ENCODE assay signal across 26 cellular contexts in the genomic region with DNA sequence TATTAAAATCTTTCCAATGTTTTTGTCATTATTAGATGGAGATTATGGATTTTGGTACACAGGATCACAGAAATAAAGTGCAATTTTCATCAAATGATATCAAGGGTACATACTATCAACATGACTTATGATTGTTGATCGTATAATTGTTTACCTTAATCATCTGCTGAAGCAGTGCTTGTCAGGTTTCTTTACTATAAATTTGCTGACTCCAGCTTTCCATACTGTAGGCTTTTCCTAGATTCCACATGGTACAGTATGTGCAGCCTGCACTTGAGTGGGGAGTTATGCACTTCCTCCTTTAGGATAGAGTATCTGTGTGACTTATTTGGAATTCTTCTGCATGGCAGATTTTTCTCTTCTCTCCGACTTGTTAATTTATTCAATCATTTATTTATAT.
"Had no signal": no experiment of that assay in that cellular context is flagged by ENCODE, and none has a peak within 500 bp of the region (broad histone marks: within the 10 kb centered on the region; RNA-seq: fewer than 3 reads in every experiment).

No MANE protein-coding gene starts in this region.

- FAIRE-seq: urothelium cell line had no signal

- H3K27ac ChIP-seq: stomach, suprapubic skin, testis, thoracic aorta, thyroid gland, tibial artery, tibial nerve, transverse colon, upper lobe of left lung, upper lobe of right lung, uterus, vagina had no signal

- H3K9me3 ChIP-seq: stomach, suprapubic skin, testis, thoracic aorta, thyroid gland, tibial artery, tibial nerve, transverse colon, upper lobe of left lung, upper lobe of right lung, uterus, vagina had no signal

- H3K36me3 ChIP-seq: stomach, suprapubic skin, thoracic aorta, thyroid gland, tibial artery, tibial nerve, transverse colon, upper lobe of left lung, upper lobe of right lung, uterus, vagina had no signal

- H3K27me3 ChIP-seq: stomach, suprapubic skin, testis, thyroid gland, tibial artery, tibial nerve, transverse colon, upper lobe of left lung, upper lobe of right lung, uterus, vagina had no signal

- DNase-seq: stimulated activated CD4-positive, alpha-beta T cell treated with anti-CD3 and anti-CD28 coated beads, Interleukin-2, amount 100 ng/mL, for 48 hours; stimulated activated CD4-positive, alpha-beta T cell treated with anti-CD3 and anti-CD28 coated beads, Interleukin-4, amount 100 ng/mL, for 1 hour; stimulated activated CD4-positive, alpha-beta T cell treated with anti-CD3 and anti-CD28 coated beads, Interleukin-4, amount 100 ng/mL, for 24 hours; stimulated activated CD4-positive, alpha-beta T cell treated with anti-CD3 and anti-CD28 coated beads, Interleukin-4, amount 100 ng/mL, for 4 hours; stimulated activated CD8-positive, alpha-beta memory T cell treated with anti-CD3 and anti-CD28 coated beads, Interleukin-4, amount 100 ng/mL, for 48 hours; stimulated activated naive B cell treated with anti-CD40 and anti-IgM and Interleukin-4, amounts not matched to agents 10 μg/mL and 1 μg/mL and 100 μg/mL, for 72 hours; stimulated activated naive CD4-positive, alpha-beta T cell; stimulated activated naive CD4-positive, alpha-beta T cell treated with Interleukin-2 at 50 U/mL for 16 hours; stimulated activated naive CD8-positive, alpha-beta T cell treated with anti-CD3 and anti-CD28 coated beads, Interleukin-15, amount 100 ng/mL, for 72 hours; stimulated activated naive CD8-positive, alpha-beta T cell treated with anti-CD3 and anti-CD28 coated beads, Interleukin-15, Interleukin-2, amounts not matched to agents 100 U/mL and 50 U/mL, for 24 hours; stomach; substantia nigra; testis; thyroid gland; tibial artery; transverse colon; upper lobe of left lung; upper lobe of right lung; uterus had no signal

- H3K4me1 ChIP-seq: stomach, suprapubic skin, testis, thyroid gland, tibial artery, tibial nerve, transverse colon, upper lobe of left lung, upper lobe of right lung, uterus, vagina had no signal

- ATAC-seq: stimulated activated effector memory CD8-positive, alpha-beta T cell treated with anti-CD3 and anti-CD28 coated beads, Interleukin-12 subunit alpha, Interleukin-12 subunit beta, amount 100 ng/mL, for 72 hours; stimulated activated memory B cell treated with anti-CD40 and anti-IgM and Interleukin-4, amounts not matched to agents 10 μg/mL and 1 μg/mL and 100 μg/mL, for 72 hours; stimulated activated naive B cell treated with anti-CD40 and anti-IgM and Interleukin-4, amounts not matched to agents 10 μg/mL and 1 μg/mL and 100 μg/mL, for 72 hours; stimulated activated naive CD8-positive, alpha-beta T cell treated with anti-CD3 and anti-CD28 coated beads, Interleukin-15, amount 100 ng/mL, for 72 hours; stimulated activated naive CD8-positive, alpha-beta T cell treated with anti-CD3 and anti-CD28 coated beads, Interleukin-15, Interleukin-2, amounts not matched to agents 100 U/mL and 50 U/mL, for 24 hours; upper lobe of right lung had no signal

- H3K4me3 ChIP-seq: stomach, suprapubic skin, testis, thoracic aorta, thyroid gland, tibial artery, tibial nerve, transverse colon, upper lobe of left lung, upper lobe of right lung, uterus, vagina had no signal
